ENCODE assay signal across 23 cellular contexts in genomic region chr3:162892921-162893793, GRCh38.
"Had no signal": no experiment of that assay in that cellular context is flagged by ENCODE, and none has a peak within 500 bp of the region (broad histone marks: within the 10 kb centered on the region; RNA-seq: fewer than 3 reads in every experiment).

No MANE protein-coding gene starts in this region.

- H3K27me3 Mint-ChIP-seq: effector memory CD8-positive, alpha-beta T cell; memory B cell; stimulated activated naive CD8-positive, alpha-beta T cell treated with anti-CD3 and anti-CD28 coated beads, Interleukin-15, Interleukin-2, amounts not matched to agents 100 ng/mL and 50 ng/mL, for 24 hours had no signal

- DNase-seq: effector memory CD8-positive, alpha-beta T cell; gastrocnemius medialis; glutamatergic neuron; immature natural killer cell; left ventricle myocardium inferior; lower lobe of right lung; natural killer cell; nucleus accumbens; ovary; right lobe of liver; stimulated activated CD4-positive, alpha-beta T cell treated with anti-CD3 and anti-CD28 coated beads, Interleukin-4, amount 100 ng/mL, for 1 hour; stimulated activated CD8-positive, alpha-beta memory T cell treated with anti-CD3 and anti-CD28 coated beads, Interleukin-4, amount 100 ng/mL, for 48 hours; testis; upper lobe of right lung had no signal

- H3K4me1 ChIP-seq: esophagus muscularis mucosa, gastrocnemius medialis, left ventricle myocardium inferior, lower lobe of right lung, neural progenitor cell, right lobe of liver, testis, tibial nerve, upper lobe of right lung, vagina had no signal

- H3K27ac Mint-ChIP-seq: effector memory CD8-positive, alpha-beta T cell; immature natural killer cell; memory B cell; mesothelial cell of epicardium; natural killer cell; neural progenitor cell; stimulated activated effector memory CD8-positive, alpha-beta T cell treated with anti-CD3 and anti-CD28 coated beads, Interleukin-12 subunit alpha, Interleukin-12 subunit beta, amount 100 ng/mL, for 72 hours; stimulated activated naive CD8-positive, alpha-beta T cell treated with anti-CD3 and anti-CD28 coated beads, Interleukin-15, Interleukin-2, amounts not matched to agents 100 ng/mL and 50 ng/mL, for 24 hours had no signal

- H3K9me3 Mint-ChIP-seq: effector memory CD8-positive, alpha-beta T cell; memory B cell had no signal

- H3K36me3 ChIP-seq: esophagus muscularis mucosa, gastrocnemius medialis, left ventricle myocardium inferior, lower lobe of right lung, neural progenitor cell, ovary, right lobe of liver, tibial nerve, upper lobe of right lung, vagina had no signal

- H3K27me3 ChIP-seq: esophagus muscularis mucosa, gastrocnemius medialis, neural progenitor cell, ovary, right lobe of liver, testis, tibial nerve, upper lobe of right lung, vagina had no signal

- H3K4me3 ChIP-seq: esophagus muscularis mucosa, gastrocnemius medialis, left ventricle myocardium inferior, lower lobe of right lung, neural progenitor cell, ovary, right lobe of liver, testis, tibial nerve, upper lobe of right lung, vagina had no signal

- H2AFZ ChIP-seq: neural progenitor cell had no signal

- ATAC-seq: effector memory CD8-positive, alpha-beta T cell; gastrocnemius medialis; lower lobe of right lung; natural killer cell; right lobe of liver; stimulated activated effector memory CD8-positive, alpha-beta T cell treated with anti-CD3 and anti-CD28 coated beads, Interleukin-12 subunit alpha, Interleukin-12 subunit beta, amount 100 ng/mL, for 72 hours; upper lobe of right lung had no signal

- H3K4me2 ChIP-seq: neural progenitor cell had no signal

- H3K36me3 Mint-ChIP-seq: memory B cell; mesothelial cell of epicardium; natural killer cell; neural progenitor cell; stimulated activated effector memory CD8-positive, alpha-beta T cell treated with anti-CD3 and anti-CD28 coated beads, Interleukin-12 subunit alpha, Interleukin-12 subunit beta, amount 100 ng/mL, for 72 hours had no signal

- H3K9me3 ChIP-seq: esophagus muscularis mucosa, gastrocnemius medialis, left ventricle myocardium inferior, lower lobe of right lung, ovary, right lobe of liver, testis, upper lobe of right lung, vagina had no signal

- H3K27ac ChIP-seq: epithelial cell of prostate, esophagus muscularis mucosa, gastrocnemius medialis, left ventricle myocardium inferior, lower lobe of right lung, neural progenitor cell, ovary, right lobe of liver, testis, tibial nerve, upper lobe of right lung, vagina had no signal

- H3K4me1 Mint-ChIP-seq: immature natural killer cell; memory B cell; natural killer cell; neural progenitor cell; stimulated activated effector memory CD8-positive, alpha-beta T cell treated with anti-CD3 and anti-CD28 coated beads, Interleukin-12 subunit alpha, Interleukin-12 subunit beta, amount 100 ng/mL, for 72 hours had no signal

- H3K4me3 Mint-ChIP-seq: effector memory CD8-positive, alpha-beta T cell; immature natural killer cell; memory B cell; mesothelial cell of epicardium; natural killer cell; neural progenitor cell; stimulated activated effector memory CD8-positive, alpha-beta T cell treated with anti-CD3 and anti-CD28 coated beads, Interleukin-12 subunit alpha, Interleukin-12 subunit beta, amount 100 ng/mL, for 72 hours; stimulated activated naive CD8-positive, alpha-beta T cell treated with anti-CD3 and anti-CD28 coated beads, Interleukin-15, Interleukin-2, amounts not matched to agents 100 ng/mL and 50 ng/mL, for 24 hours had no signal
